24 cellular contexts compared by ENCODE assay signal in the genomic region with DNA sequence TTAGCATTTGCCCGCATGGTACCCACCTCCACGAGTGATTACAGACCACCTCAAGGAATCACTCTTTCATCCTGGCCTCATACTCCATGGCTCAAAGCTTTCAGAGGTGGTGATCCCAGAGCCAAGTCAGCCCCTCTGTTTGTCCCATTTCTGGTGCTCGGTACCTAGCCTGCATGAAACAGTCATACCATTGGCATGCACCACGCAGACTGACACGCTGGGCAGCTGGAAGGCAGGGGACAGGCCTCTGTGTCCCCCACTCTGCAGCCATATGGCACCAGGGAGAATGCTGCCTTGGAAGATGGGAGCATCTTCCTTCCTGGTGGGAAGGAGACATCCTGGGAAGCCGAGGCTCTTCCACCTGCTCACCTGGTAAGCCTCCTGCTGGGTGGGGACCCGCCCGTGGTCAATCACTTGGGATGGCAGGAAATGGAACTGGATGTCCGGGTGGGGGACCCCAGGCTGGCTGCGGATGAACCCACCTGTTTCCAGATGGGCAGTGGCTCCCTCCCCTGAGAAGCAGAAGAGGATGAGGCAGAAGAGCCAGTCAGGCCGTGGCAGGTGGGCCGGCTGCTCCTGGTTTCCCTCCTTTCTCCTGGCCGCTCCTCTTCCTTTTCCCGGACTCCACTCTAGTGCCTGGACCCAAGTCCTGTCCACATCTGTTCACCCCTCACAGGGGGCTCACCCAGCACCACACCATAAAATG. TPM values are rescaled to one million over a fixed set of nuclear protein-coding genes. Genes with fewer than 3 reads are reported as not detected.
"Had no signal": no experiment of that assay in that cellular context is flagged by ENCODE, and none has a peak within 500 bp of the region (broad histone marks: within the 10 kb centered on the region; RNA-seq: fewer than 3 reads in every experiment).

No MANE protein-coding gene starts in this region.

- H3K27me3 Mint-ChIP-seq: activated naive CD8-positive, alpha-beta T cell; stimulated activated naive CD8-positive, alpha-beta T cell treated with anti-CD3 and anti-CD28 coated beads, Interleukin-15, Interleukin-2, amounts not matched to agents 100 ng/mL and 50 ng/mL, for 24 hours had no signal

- H3K4me1 ChIP-seq: ascending aorta, transverse colon had no signal

- H3K36me3 ChIP-seq: ascending aorta, brain microvascular endothelial cell had no signal

- H3K9me3 Mint-ChIP-seq: activated CD4-positive, alpha-beta memory T cell treated with anti-CD3 and anti-CD28 coated beads for 36 hours; activated T-helper 1 cell treated with anti-CD3 and anti-CD28 coated beads, Interleukin-12 subunit alpha, Interleukin-12 subunit beta, Interleukin-2, Interleukin-4 antibody, amounts not matched to agents 30 ng/mL and 10 ng/mL and 1 ng/mL, durations not matched to agents 14 hours and 24 hours and 36 hours; effector memory CD8-positive, alpha-beta T cell; immature natural killer cell; nephron; stimulated activated naive CD8-positive, alpha-beta T cell treated with anti-CD3 and anti-CD28 coated beads, Interleukin-15, Interleukin-2, amounts not matched to agents 100 ng/mL and 50 ng/mL, for 24 hours had no signal

- H3K4me3 ChIP-seq: adrenal gland, ascending aorta, dorsolateral prefrontal cortex, hepatocyte, transverse colon had no signal

- H3K4me3 Mint-ChIP-seq: activated CD4-positive, alpha-beta memory T cell treated with anti-CD3 and anti-CD28 coated beads for 36 hours; activated naive CD8-positive, alpha-beta T cell; activated T-helper 1 cell treated with anti-CD3 and anti-CD28 coated beads, Interleukin-12 subunit alpha, Interleukin-12 subunit beta, Interleukin-2, Interleukin-4 antibody, amounts not matched to agents 30 ng/mL and 10 ng/mL and 1 ng/mL, durations not matched to agents 14 hours and 24 hours and 36 hours; effector memory CD8-positive, alpha-beta T cell; immature natural killer cell; nephron; stimulated activated naive CD8-positive, alpha-beta T cell treated with anti-CD3 and anti-CD28 coated beads, Interleukin-15, Interleukin-2, amounts not matched to agents 100 ng/mL and 50 ng/mL, for 24 hours had no signal

- H3K4me1 Mint-ChIP-seq: immature natural killer cell had no signal

- H3K9me3 ChIP-seq: adrenal gland, ascending aorta, transverse colon had no signal

- H3K27me3 ChIP-seq: adrenal gland, ascending aorta, brain microvascular endothelial cell, dorsolateral prefrontal cortex, hepatocyte, transverse colon had no signal

- DNase-seq: activated CD4-positive, alpha-beta T cell treated with anti-CD3 and anti-CD28 coated beads for 48 hours; brain microvascular endothelial cell; central memory CD4-positive, alpha-beta T cell; effector memory CD8-positive, alpha-beta T cell; foreskin melanocyte; immature natural killer cell; left ventricle myocardium superior; mammary epithelial cell; stimulated activated CD4-positive, alpha-beta T cell treated with anti-CD3 and anti-CD28 coated beads, Interleukin-4, amount 100 ng/mL, for 4 hours; transverse colon had no signal

- H3K36me3 Mint-ChIP-seq: activated CD4-positive, alpha-beta memory T cell treated with anti-CD3 and anti-CD28 coated beads for 36 hours; activated naive CD8-positive, alpha-beta T cell; immature natural killer cell had no signal

- ATAC-seq: effector memory CD8-positive, alpha-beta T cell; esophagus mucosa; left ventricle myocardium superior; SK-N-SH treated with all-trans-retinoic acid at 6 μM for 48 hours had no signal

- H3K27ac Mint-ChIP-seq: activated CD4-positive, alpha-beta memory T cell treated with anti-CD3 and anti-CD28 coated beads for 36 hours; activated naive CD8-positive, alpha-beta T cell; activated T-helper 1 cell treated with anti-CD3 and anti-CD28 coated beads, Interleukin-12 subunit alpha, Interleukin-12 subunit beta, Interleukin-2, Interleukin-4 antibody, amounts not matched to agents 30 ng/mL and 10 ng/mL and 1 ng/mL, durations not matched to agents 14 hours and 24 hours and 36 hours; effector memory CD8-positive, alpha-beta T cell; immature natural killer cell; nephron; stimulated activated naive CD8-positive, alpha-beta T cell treated with anti-CD3 and anti-CD28 coated beads, Interleukin-15, Interleukin-2, amounts not matched to agents 100 ng/mL and 50 ng/mL, for 24 hours had no signal

- H3K27ac ChIP-seq: adrenal gland, ascending aorta, brain microvascular endothelial cell, hepatocyte, parathyroid adenoma, transverse colon had no signal

RNA-seq across cellular contexts. Expression of a gene that starts 27.1 kb away (rescaled TPM):
- total RNA-seq: ascending aorta, endothelial cell of umbilical vein, myocyte had no signal
